Comparison of ENCODE assay signal across 4 cellular contexts in genomic region chr9:33386641-33386996, GRCh38. TPM values are rescaled to one million over a fixed set of nuclear protein-coding genes. Genes with fewer than 3 reads are reported as not detected.
"Had no signal": no experiment of that assay in that cellular context is flagged by ENCODE, and none has a peak within 500 bp of the region (broad histone marks: within the 10 kb centered on the region; RNA-seq: fewer than 3 reads in every experiment).

No MANE protein-coding gene starts in this region.

RNA-seq across cellular contexts. Expression of gene AQP7, which starts 15.7 kb away (rescaled TPM):
- total RNA-seq: natural killer cell treated with Interleukin-12 subunit alpha and Interleukin-12 subunit beta and Interleukin-15 and Interleukin-18, amount 100 ng/mL, for 72 hours; occipital lobe; osteoblast; pulmonary artery endothelial cell had no signal
